9 cellular contexts compared by ENCODE assay signal in genomic region chr3:173733029-173733652, GRCh38.
DNase-seq lines count a peak whose midpoint lies in the region; ATAC-seq, FAIRE-seq and TF ChIP-seq lines count a peak whose summit lies in the region.
"Had no signal": no experiment of that assay in that cellular context is flagged by ENCODE, and none has a peak within 500 bp of the region (broad histone marks: within the 10 kb centered on the region; RNA-seq: fewer than 3 reads in every experiment).

No MANE protein-coding gene starts in this region.

- TF ChIP-seq CTCF in VCaP (conservative IDR thresholded peaks at IDR 0.05) (peak; percentile 75), keratinocyte (optimal IDR thresholded peaks at IDR 0.05 in 1 of 3, IDR thresholded peaks at IDR 0.05 in 1 of 3, conservative IDR thresholded peaks at IDR 0.05 in 1 of 3; ENCODE audit: extremely low read depth in 1 of 3, insufficient read depth in 2 of 3, low read length in 3 of 3) (peak in 2 of 3 experiments; percentile 34 to 43)

- no peak overlapping the region for H3K4me2 ChIP-seq in keratinocyte (ENCODE audit: control insufficient read depth, extremely low read depth, insufficient read depth, low read depth, low read length)

- no peaks in the 10 kb centered on the region for H3K79me2 ChIP-seq in keratinocyte (ENCODE audit: control insufficient read depth, insufficient read depth, low read length)

- H3K4me1 ChIP-seq in keratinocyte (ENCODE audit: control insufficient read depth, extremely low read depth, insufficient read depth, low read length): no peaks in the 10 kb centered on the region
- H3K4me1 ChIP-seq: Peyer's patch had no signal

- no peaks in the 10 kb centered on the region for H4K20me1 ChIP-seq in keratinocyte (ENCODE audit: control insufficient read depth, extremely low read depth, insufficient read depth, low read length)

- DNase-seq in AML-193 (lab: John Stamatoyannopoulos, UW) (peak; percentile 20 to 38), HT-29 (ENCODE audit: low spot score) (peak; percentile 33), keratinocyte (ENCODE audit: low read depth, low spot score) (no peak), GF-D8 (lab: John Stamatoyannopoulos, UW) (no peak)
- DNase-seq in stimulated activated CD8-positive, alpha-beta memory T cell treated with anti-CD3 and anti-CD28 coated beads, Interleukin-4, amount 100 ng/mL, for 48 hours: no peak
- DNase-seq: Peyer's patch had no signal

- no peaks in the 10 kb centered on the region for H3K9me1 ChIP-seq in keratinocyte (ENCODE audit: control insufficient read depth, extremely low read depth, insufficient read depth, low read length)

- H3K9me3 ChIP-seq in keratinocyte (ENCODE audit: control insufficient read depth, low read depth, low read length): no peaks in the 10 kb centered on the region
- H3K9me3 ChIP-seq: Peyer's patch had no signal

- ATAC-seq in HG02884 (IDR thresholded peaks at IDR 0.05; ENCODE audit: unreplicated experiment) (no peak), HG03139 (IDR thresholded peaks at IDR 0.05; ENCODE audit: unreplicated experiment) (no peak)

- no peak overlapping the region for H3K9ac ChIP-seq in keratinocyte (ENCODE audit: control insufficient read depth, extremely low read depth, insufficient read depth, low read length)

- no peak overlapping the region for H3K4me3 ChIP-seq in keratinocyte (ENCODE audit: control insufficient read depth in 2 of 3, extremely low read depth in 1 of 3, insufficient read depth in 2 of 3, low read depth in 1 of 3, low read length in 3 of 3)
- H3K4me3 ChIP-seq: Peyer's patch had no signal

- H3K27ac ChIP-seq in VCaP (no peak overlapping the region), keratinocyte (ENCODE audit: control insufficient read depth, insufficient read depth, low read length) (no peak overlapping the region)
- H3K27ac ChIP-seq: Peyer's patch had no signal

- no peaks in the 10 kb centered on the region for H3K27me3 ChIP-seq in keratinocyte (ENCODE audit: control insufficient read depth, extremely low read depth, insufficient read depth, low read length)
- H3K27me3 ChIP-seq: Peyer's patch had no signal

- no peak for FAIRE-seq in keratinocyte (lab: Jason Lieb, UNC)

- dilution Hi-C loops in keratinocyte (cut with MboI; ENCODE audit: extremely low pct_ligation_motif_present, low sequenced_read_pairs): no loop called here

- H2AFZ ChIP-seq in keratinocyte (ENCODE audit: control insufficient read depth, low read length): no peak overlapping the region

- no peaks in the 10 kb centered on the region for H3K36me3 ChIP-seq in keratinocyte (ENCODE audit: control insufficient read depth in 2 of 2, extremely low read depth in 1 of 2, insufficient read depth in 2 of 2, low read length in 2 of 2)
- H3K36me3 ChIP-seq: Peyer's patch had no signal

Comparison
In these comparisons a context has a peak if more than half of its experiments do, and no peak if none do; other contexts are left out.
1. DNase-seq: peak in AML-193 (2 of 2) and HT-29 (single experiment); none in keratinocyte (single experiment), stimulated activated CD8-positive, alpha-beta memory T cell treated with anti-CD3 and anti-CD28 coated beads, Interleukin-4, amount 100 ng/mL, for 48 hours (single experiment) and GF-D8 (single experiment).